11 cellular contexts compared by ENCODE assay signal in genomic region chr14:76951149-76951548, GRCh38.
A peak's percentile ranks its signal among the peaks of the same experiment; 100 is the strongest.
DNase-seq lines count a peak whose midpoint lies in the region; ATAC-seq, FAIRE-seq and TF ChIP-seq lines count a peak whose summit lies in the region.
"Had no signal": no experiment of that assay in that cellular context is flagged by ENCODE, and none has a peak within 500 bp of the region (broad histone marks: within the 10 kb centered on the region; RNA-seq: fewer than 3 reads in every experiment).

No MANE protein-coding gene starts in this region.

- TF ChIP-seq POLR2A in A549 (IDR thresholded peaks at IDR 0.05; ENCODE audit: low read length) (no peak), Peyer's patch (IDR thresholded peaks at IDR 0.05) (no peak)

- POLR2A ChIA-PET in A549 (lab: Yijun Ruan, JAX): no interaction called here

- TF ChIP-seq CTCF in A549 (IDR thresholded peaks at IDR 0.05) (no peak), osteocyte (IDR thresholded peaks at IDR 0.05) (no peak), Peyer's patch (IDR thresholded peaks at IDR 0.05) (no peak)

- H3K27ac Mint-ChIP-seq in osteocyte (ENCODE audit: unreplicated experiment): peak overlapping the region; percentile 95

- H3K9me3 ChIP-seq in A549: no peaks in the 10 kb centered on the region
- H3K9me3 ChIP-seq in KOPT-K1 (ENCODE audit: insufficient read depth, low read length, poor library complexity, severe bottlenecking): no peaks in the 10 kb centered on the region
- no peaks in the 10 kb centered on the region for H3K9me3 ChIP-seq in Peyer's patch

- peaks cover 86% of the 10 kb centered on the region for H3K4me1 Mint-ChIP-seq in osteocyte (ENCODE audit: unreplicated experiment)

- no peak for FAIRE-seq in A549 (lab: Jason Lieb, UNC)

- DNase-seq in A549 (ENCODE audit: low read depth in 1 of 2, low spot score in 1 of 2) (no peak), epithelial cell of prostate (ENCODE audit: low read depth, low spot score) (no peak), osteocyte (ENCODE audit: extremely low spot score, unreplicated experiment) (no peak), activated gamma-delta T cell treated with Interleukin-2 at 50 U/mL for 16 hours (no peak), GM19240 (ENCODE audit: insufficient read length, low spot score) (no peak), Peyer's patch (no peak)
- DNase-seq: activated T-cell treated with anti-CD3 and anti-CD28 coated beads for 4 hours, NCI-H146, NCI-H774 had no signal

- peak overlapping the region; percentile 96 to 100 for H3K27ac ChIP-seq in A549
- peak overlapping the region; percentile 30 for H3K27ac ChIP-seq in KOPT-K1 (ENCODE audit: low read depth, low read length, poor library complexity, severe bottlenecking)
- H3K27ac ChIP-seq in epithelial cell of prostate: peak overlapping the region; percentile 16
- peak overlapping the region in 1 of 4 donors; percentile 19 for H3K27ac ChIP-seq in Peyer's patch

- H3K9me3 Mint-ChIP-seq in osteocyte (ENCODE audit: unreplicated experiment): no peaks in the 10 kb centered on the region

- peaks cover 94% of the 10 kb centered on the region for H3K4me1 ChIP-seq in A549
- peaks cover 0 to 54% (median 20%) of the 10 kb centered on the region in 4 donors for H3K4me1 ChIP-seq in Peyer's patch

- no peak for ATAC-seq in A549
- ATAC-seq in HG03460 (IDR thresholded peaks at IDR 0.05; ENCODE audit: unreplicated experiment): no peak

- H3K4me3 ChIP-seq in A549 (no peak overlapping the region), Peyer's patch (no peak overlapping the region)

- no peaks in the 10 kb centered on the region for H3K36me3 ChIP-seq in KOPT-K1 (ENCODE audit: insufficient read depth, low read length)
- H3K36me3 ChIP-seq in Peyer's patch: no peaks in the 10 kb centered on the region

- peak overlapping the region; percentile 64; the same call in 2 of the 3 replicates for H3K4me2 ChIP-seq in A549

- H3K27me3 ChIP-seq in Peyer's patch: no peaks in the 10 kb centered on the region

- CTCF ChIA-PET in A549 (lab: Yijun Ruan, JAX): interaction anchor here (1.4 to 39.5 kb wide), 3 partner anchors 34 to 119 kb away, joined by 7 to 678 read pairs (median 17); no protein-coding TSS in a partner anchor

- no peaks in the 10 kb centered on the region for H3K36me3 Mint-ChIP-seq in osteocyte (ENCODE audit: unreplicated experiment)

- no peak overlapping the region for H3K4me3 Mint-ChIP-seq in osteocyte (ENCODE audit: unreplicated experiment)

- 84% methylated on average over 8 of the region's 10 CpGs for WGBS in A549 (ENCODE audit: missing lambda C conversion rate)

- no peak for TF ChIP-seq RAD21 in A549 (conservative IDR thresholded peaks at IDR 0.05 in 1 of 2, IDR thresholded peaks at IDR 0.05 in 1 of 2)

- H3K27me3 Mint-ChIP-seq in osteocyte (ENCODE audit: unreplicated experiment): no peaks in the 10 kb centered on the region

- no peak for TF ChIP-seq EP300 in A549 (IDR thresholded peaks at IDR 0.05)

TF ChIP-seq in A549, 52 proteins besides CTCF, POLR2A, EP300 and RAD21:
- TF ChIP-seq NFE2L2 (conservative IDR thresholded peaks at IDR 0.05; ENCODE audit: low read length): no peak
